In the genomic region with DNA sequence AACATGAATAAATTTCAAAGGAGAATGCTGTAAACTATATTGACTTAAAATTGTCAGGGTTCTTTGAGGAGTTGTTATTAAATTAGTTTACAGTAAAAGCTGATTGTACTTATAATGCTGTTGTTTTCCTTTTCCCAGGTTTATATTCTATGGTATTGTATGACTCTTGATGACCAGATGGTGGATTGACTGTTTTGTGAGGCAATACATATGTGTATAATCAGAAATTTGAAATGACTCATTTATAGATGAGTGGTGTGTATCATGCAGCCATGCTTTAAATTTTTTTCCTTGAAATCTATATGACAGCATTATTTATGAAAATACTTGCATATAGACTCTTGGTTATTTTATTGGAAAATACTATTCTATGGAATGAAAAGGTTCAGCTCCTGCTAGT, we compare ENCODE assay signal across 17 cellular contexts.
DNase-seq lines count a peak whose midpoint lies in the region; TF ChIP-seq lines count a peak whose summit lies in the region.
"Had no signal": no experiment of that assay in that cellular context is flagged by ENCODE, and none has a peak within 500 bp of the region (broad histone marks: within the 10 kb centered on the region; RNA-seq: fewer than 3 reads in every experiment).

No MANE protein-coding gene starts in this region.

- no peaks in the 10 kb centered on the region for H3K9me2 ChIP-seq in MM.1S (replicated peaks; ENCODE audit: insufficient read depth, low read length)

- H3F3A ChIP-seq in MM.1S (ENCODE audit: insufficient read depth, low read length): no peaks in the 10 kb centered on the region

- H4K20me1 ChIP-seq in MM.1S (ENCODE audit: insufficient read depth, low read length): no peaks in the 10 kb centered on the region

- H3K27me3 ChIP-seq in uterus (no peaks in the 10 kb centered on the region), MM.1S (replicated peaks; ENCODE audit: insufficient read depth, low read length) (no peaks in the 10 kb centered on the region)
- H3K27me3 ChIP-seq: MG63 had no signal

- H3K27ac ChIP-seq in uterus: no peak overlapping the region
- H3K27ac ChIP-seq in MM.1S (ENCODE audit: low read length): no peak overlapping the region
- H3K27ac ChIP-seq: HL-60 had no signal

- H3K36me3 ChIP-seq in uterus (no peaks in the 10 kb centered on the region), MM.1S (replicated peaks; ENCODE audit: insufficient read depth, low read length) (no peaks in the 10 kb centered on the region)
- H3K36me3 ChIP-seq: MG63 had no signal

- H3K4me1 ChIP-seq in uterus: no peaks in the 10 kb centered on the region
- no peaks in the 10 kb centered on the region for H3K4me1 ChIP-seq in MM.1S (ENCODE audit: low read length)

- no peak for TF ChIP-seq POLR2A in uterus (IDR thresholded peaks at IDR 0.05)

- no peaks in the 10 kb centered on the region for H3K9me3 ChIP-seq in uterus
- H3K9me3 ChIP-seq in MM.1S (replicated peaks; ENCODE audit: insufficient read depth, low read length): no peaks in the 10 kb centered on the region
- H3K9me3 ChIP-seq: MG63 had no signal

- no peaks in the 10 kb centered on the region for H3K79me2 ChIP-seq in MM.1S (ENCODE audit: low read length)

- intact Hi-C loops in uterus (cut with DNase I; ENCODE audit: low total_unique reads): no loop called here

- no peak overlapping the region for H3K4me2 ChIP-seq in MM.1S (ENCODE audit: low read depth, low read length)

- peak; percentile 5 for DNase-seq in AG10803 (ENCODE audit: low read depth)
- DNase-seq in ELR (ENCODE audit: low read depth): peak; percentile 53
- peak; percentile 49 for DNase-seq in NCI-H69 (lab: John Stamatoyannopoulos, UW)
- DNase-seq in fibroblast of mammary gland (ENCODE audit: low read depth): peak; percentile 61
- no peak for DNase-seq in GDM1 (lab: John Stamatoyannopoulos, UW)
- DNase-seq in DMS153 (lab: John Stamatoyannopoulos, UW): no peak
- DNase-seq in uterus: no peak
- no peak for DNase-seq in MM.1S
- DNase-seq: CD4-positive, alpha-beta memory T cell; Karpas-422; MG63; NCI-H1092; NCI-H1436 treated with DMSO at 0.1 percent for 48 hours; NCI-H2081; RPMI8226; T-helper 1 cell had no signal

- no peak overlapping the region for H2AFZ ChIP-seq in MM.1S (ENCODE audit: low read length)

- H3K4me3 ChIP-seq in AG10803 (ENCODE audit: low read length): no peak overlapping the region
- no peak overlapping the region for H3K4me3 ChIP-seq in fibroblast of mammary gland (ENCODE audit: control insufficient read depth, low read depth, low read length)
- no peak overlapping the region for H3K4me3 ChIP-seq in uterus
- H3K4me3 ChIP-seq in MM.1S (ENCODE audit: low read length): no peak overlapping the region
- H3K4me3 ChIP-seq: MG63 had no signal

- H3K9ac ChIP-seq in MM.1S (ENCODE audit: low read length): no peak overlapping the region

- TF ChIP-seq CTCF in AG10803 (conservative IDR thresholded peaks at IDR 0.05; ENCODE audit: low read length) (no peak), fibroblast of mammary gland (conservative IDR thresholded peaks at IDR 0.05; ENCODE audit: control insufficient read depth, insufficient read depth, low read depth, low read length) (no peak), uterus (IDR thresholded peaks at IDR 0.05) (no peak), MM.1S (IDR thresholded peaks at IDR 0.05; ENCODE audit: low read length) (no peak)

Comparison
In these comparisons a context has a peak if more than half of its experiments do, and no peak if none do; other contexts are left out.
1. DNase-seq: peak in AG10803 (single experiment), ELR (single experiment), NCI-H69 (single experiment) and fibroblast of mammary gland (single experiment); none in GDM1 (single experiment), DMS153 (single experiment), uterus (0 of 2) and MM.1S (single experiment).